ENCODE assay signal across 12 cellular contexts in the genomic region with DNA sequence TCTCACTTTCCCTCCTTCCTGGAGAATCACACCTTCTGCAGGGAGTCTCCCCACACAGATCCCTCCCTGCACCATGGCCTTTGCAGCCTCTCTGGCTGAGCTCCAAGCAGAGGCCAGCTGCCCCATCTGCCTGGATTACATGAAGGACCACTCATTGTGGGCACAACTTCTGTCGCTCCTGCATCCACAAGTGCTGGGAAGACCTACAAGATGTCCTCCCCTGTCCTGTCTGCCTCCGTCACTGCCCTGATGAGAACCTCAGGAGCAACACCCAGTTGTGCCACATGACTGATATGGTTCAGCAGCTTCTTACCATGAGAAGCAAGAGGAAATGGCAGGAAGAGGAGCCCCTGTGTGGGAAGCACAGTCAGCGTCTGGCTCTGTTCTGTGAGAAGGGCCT. TPM values are rescaled to one million over a fixed set of nuclear protein-coding genes. Genes with fewer than 3 reads are reported as not detected.
A peak's percentile ranks its signal among the peaks of the same experiment; 100 is the strongest.
DNase-seq lines count a peak whose midpoint lies in the region; ATAC-seq, FAIRE-seq and TF ChIP-seq lines count a peak whose summit lies in the region.
"Not testable (repeated sequence)": the region's sequence is repeated elsewhere in the genome, so short reads cannot be mapped to it uniquely, and the experiment has no call there.
"Had no signal": no experiment of that assay in that cellular context is flagged by ENCODE, and none has a peak within 500 bp of the region (broad histone marks: within the 10 kb centered on the region; RNA-seq: fewer than 3 reads in every experiment).

No MANE protein-coding gene starts in this region.

- not testable (repeated sequence) for H3K9me3 Mint-ChIP-seq in stimulated activated memory B cell treated with anti-CD40 and anti-IgM and Interleukin-4, amounts not matched to agents 10 μg/mL and 1 μg/mL and 100 μg/mL, for 72 hours

- not testable (repeated sequence) for H3K36me3 Mint-ChIP-seq in stimulated activated memory B cell treated with anti-CD40 and anti-IgM and Interleukin-4, amounts not matched to agents 10 μg/mL and 1 μg/mL and 100 μg/mL, for 72 hours

- ATAC-seq in stimulated activated memory B cell treated with anti-CD40 and anti-IgM and Interleukin-4, amounts not matched to agents 10 μg/mL and 1 μg/mL and 100 μg/mL, for 72 hours = peak; percentile 22

- H3K18ac ChIP-seq in H1 (ENCODE audit: extremely low read depth, low read length) (0 out of 2 replicates have a peak overlapping the region, but pooled peaks have one; percentile 5), neuronal stem cell (ENCODE audit: low read length) (peak overlapping the region; percentile 24)

- WGBS in H1 (ENCODE audit: extremely low coverage in 1 of 2, insufficient coverage in 1 of 2, insufficient read length in 1 of 2, insufficient replicate concordance in 2 of 2, low coverage in 1 of 2, low lambda C conversion rate in 2 of 2, missing lambda C conversion rate in 1 of 2), 2 experiments = 90% methylated on average over 3 of the region's 3 CpGs; no CpG with 5 or more reads in 1 of the 2 experiments
- WGBS in neuronal stem cell (ENCODE audit: extremely low coverage in 2 of 2, insufficient read length in 2 of 2, insufficient replicate concordance in 1 of 2), 2 donors = no CpG with 5 or more reads among the region's 3 CpGs

- not testable (repeated sequence) for H3K36me3 ChIP-seq in OCI-LY7 (ENCODE audit: insufficient read depth, low read length); H1 (ENCODE audit: control insufficient read depth in 2 of 4, insufficient read depth in 4 of 4, low read length in 3 of 4); neuronal stem cell (replicated peaks in 1 of 2; ENCODE audit: control insufficient read depth in 2 of 2, insufficient read depth in 2 of 2, low read length in 2 of 2)

- not testable (repeated sequence) for H3K79me1 ChIP-seq in H1 (ENCODE audit: low read depth, low read length); neuronal stem cell (ENCODE audit: low read depth, low read length)

- not testable (repeated sequence) for H2BK12ac ChIP-seq in H1 (ENCODE audit: low read depth, low read length); neuronal stem cell (ENCODE audit: low read length)

- not testable (repeated sequence) for H2BK20ac ChIP-seq in H1 (ENCODE audit: low read length)

- intact Hi-C loops in OCI-LY7 (cut with micrococcal nuclease; ENCODE audit: unreplicated experiment) = loop anchor here (2.0 to 10.0 kb wide), 2 partner anchors 29 to 377 kb away; partner anchors contain the start of genes MSMO1 and TRIM61

- H2AK5ac ChIP-seq in H1 (ENCODE audit: low read depth, low read length); neuronal stem cell (ENCODE audit: low read depth, low read length): not testable (repeated sequence)

- POLR2A ChIA-PET in OCI-LY7 (lab: Charles Lee) = interaction anchor here (1.2 to 4.6 kb wide), 5 partner anchors 9 to 29 kb away, joined by 3 to 38 read pairs (median 12); partner anchors contain the start of gene TRIM61
- POLR2A ChIA-PET in H1 (lab: Charles Lee; ENCODE audit: partially characterized antibody) = interaction anchor here (1.2 kb wide), 1 partner anchor 8 kb away, joined by 3 read pairs; no protein-coding TSS in a partner anchor

- not testable (repeated sequence) for H3K27ac Mint-ChIP-seq in stimulated activated memory B cell treated with anti-CD40 and anti-IgM and Interleukin-4, amounts not matched to agents 10 μg/mL and 1 μg/mL and 100 μg/mL, for 72 hours

- not testable (repeated sequence) for BruUV-seq in OCI-LY7 (replicated peaks; lab: Mats Ljungman, UMichigan)

- H3K9me2 ChIP-seq in OCI-LY7 (ENCODE audit: insufficient read depth, low read length) = not testable (repeated sequence)

- H3K4me3 ChIP-seq in OCI-LY7 (ENCODE audit: low read depth, low read length, poor library complexity, severe bottlenecking); H1 (ENCODE audit: extremely low read depth in 1 of 4, insufficient read depth in 2 of 4, low read depth in 3 of 4, low read length in 4 of 4); neuronal stem cell (ENCODE audit: low read length in 2 of 2): not testable (repeated sequence)

- not testable (repeated sequence) for TF ChIP-seq RAD21 in H1 (IDR thresholded peaks at IDR 0.05 in 1 of 2, conservative IDR thresholded peaks at IDR 0.05 in 1 of 2; ENCODE audit: low read depth in 2 of 2, low read length in 2 of 2)

- H4K8ac ChIP-seq in H1 (ENCODE audit: extremely low read depth, insufficient read depth, low read length) = not testable (repeated sequence)
- peak overlapping the region; percentile 7 for H4K8ac ChIP-seq in neuronal stem cell (ENCODE audit: low read depth, low read length)

- H2BK120ac ChIP-seq in H1 (replicated peaks; ENCODE audit: low read depth, low read length) = not testable (repeated sequence)
- H2BK120ac ChIP-seq in neuronal stem cell (ENCODE audit: low read depth, low read length) = peak overlapping the region; percentile 34

- H3K79me2 ChIP-seq in OCI-LY7 (ENCODE audit: insufficient read depth, low read depth, low read length); H1 (ENCODE audit: control insufficient read depth in 1 of 2, insufficient read depth in 2 of 2, low read length in 2 of 2): not testable (repeated sequence)

- peaks cover 29% of the 10 kb centered on the region for H3K4me1 ChIP-seq in OCI-LY7 (ENCODE audit: insufficient read depth, low read length, poor library complexity, severe bottlenecking)
- not testable (repeated sequence) for H3K4me1 ChIP-seq in H1 (replicated peaks in 1 of 4; ENCODE audit: control insufficient read depth in 3 of 4, insufficient read depth in 4 of 4, low read length in 3 of 4); neuronal stem cell (ENCODE audit: control insufficient read depth in 2 of 2, insufficient read depth in 1 of 2, low read depth in 1 of 2, low read length in 2 of 2)

- TF ChIP-seq EP300 in H1 (IDR thresholded peaks at IDR 0.05; ENCODE audit: borderline replicate concordance in 1 of 2, low read depth in 2 of 2, low read length in 2 of 2) = not testable (repeated sequence)

- not testable (repeated sequence) for H3K23me2 ChIP-seq in H1 (ENCODE audit: low read depth, low read length)

- H3K4me2 ChIP-seq in OCI-LY7 (ENCODE audit: low read length) = peak overlapping the region; percentile 46; the same call in 1 of the 2 replicates
- H3K4me2 ChIP-seq in H1 (ENCODE audit: insufficient read depth in 1 of 2, low read depth in 2 of 2, low read length in 2 of 2); neuronal stem cell (ENCODE audit: insufficient read depth, low read length, poor library complexity, severe bottlenecking): not testable (repeated sequence)

- not testable (repeated sequence) for TF ChIP-seq POLR2A in GM12891 (IDR thresholded peaks at IDR 0.05; ENCODE audit: low read depth, low read length); H1 (IDR thresholded peaks at IDR 0.05; ENCODE audit: control extremely low read depth in 1 of 2, low read depth in 2 of 2, low read length in 2 of 2)

- not testable (repeated sequence) for H3K9me3 ChIP-seq in OCI-LY7 (ENCODE audit: low read length); H1 (ENCODE audit: insufficient read depth in 2 of 2, low read depth in 1 of 2, low read length in 1 of 2); neuronal stem cell (replicated peaks in 1 of 2; ENCODE audit: control insufficient read depth in 2 of 2, insufficient read depth in 1 of 2, low read depth in 1 of 2, low read length in 2 of 2)

- not testable (repeated sequence) for H3K14ac ChIP-seq in H1 (ENCODE audit: insufficient read length); neuronal stem cell (ENCODE audit: low read length)

- TF ChIP-seq CTCF in OCI-LY7 (conservative IDR thresholded peaks at IDR 0.05; ENCODE audit: low read length); H1 (IDR thresholded peaks at IDR 0.05; ENCODE audit: control extremely low read depth in 1 of 3, insufficient read depth in 1 of 3, low read depth in 1 of 3, low read length in 3 of 3): not testable (repeated sequence)

- not testable (repeated sequence) for H3K4me3 Mint-ChIP-seq in stimulated activated memory B cell treated with anti-CD40 and anti-IgM and Interleukin-4, amounts not matched to agents 10 μg/mL and 1 μg/mL and 100 μg/mL, for 72 hours

- not testable (repeated sequence) for H4K5ac ChIP-seq in H1 (ENCODE audit: insufficient read length, low read depth, low read length)

- H2AFZ ChIP-seq in OCI-LY7 (ENCODE audit: low read length) (peak overlapping the region; percentile 57; the same call in 1 of the 2 replicates), H1 (ENCODE audit: low read length) (0 out of 2 replicates have a peak overlapping the region, but pooled peaks have one; percentile 4), neuronal stem cell (ENCODE audit: low read length) (peak overlapping the region; percentile 29)

- not testable (repeated sequence) for H3K27ac ChIP-seq in OCI-LY7 (ENCODE audit: low read depth, low read length, poor library complexity, severe bottlenecking); H1 (ENCODE audit: low read depth, low read length); neuronal stem cell (replicated peaks; ENCODE audit: low read length)

- H2BK5ac ChIP-seq in H1 (ENCODE audit: low read depth, low read length); neuronal stem cell (ENCODE audit: low read length): not testable (repeated sequence)

- H3K27me3 Mint-ChIP-seq in stimulated activated memory B cell treated with anti-CD40 and anti-IgM and Interleukin-4, amounts not matched to agents 10 μg/mL and 1 μg/mL and 100 μg/mL, for 72 hours = peaks cover 45% of the 10 kb centered on the region

- H3K23ac ChIP-seq in H1 (ENCODE audit: insufficient read length); neuronal stem cell (ENCODE audit: low read depth, low read length, poor library complexity): not testable (repeated sequence)

- H4K20me1 ChIP-seq in OCI-LY7 (ENCODE audit: insufficient read depth, low read length); H1 (replicated peaks in 1 of 2; ENCODE audit: control insufficient read depth in 1 of 2, insufficient read depth in 2 of 2, low read length in 2 of 2): not testable (repeated sequence)

- H2BK15ac ChIP-seq in H1 (ENCODE audit: low read length); neuronal stem cell (ENCODE audit: low read length): not testable (repeated sequence)

- not testable (repeated sequence) for H3K27me3 ChIP-seq in H1 (replicated peaks in 1 of 4; ENCODE audit: control insufficient read depth in 3 of 4, extremely low read depth in 1 of 4, insufficient read depth in 3 of 4, low read length in 3 of 4)
- H3K27me3 ChIP-seq in neuronal stem cell (ENCODE audit: control insufficient read depth in 3 of 3, insufficient read depth in 3 of 3, low read depth in 1 of 3, low read length in 3 of 3) = peaks cover 0 to 19% (median 0%) of the 10 kb centered on the region in 3 experiments

- not testable (repeated sequence) for H3K4ac ChIP-seq in H1 (replicated peaks; ENCODE audit: insufficient read length, low read depth, low read length); neuronal stem cell (ENCODE audit: low read length)

- not testable (repeated sequence) for H3K4me1 Mint-ChIP-seq in stimulated activated memory B cell treated with anti-CD40 and anti-IgM and Interleukin-4, amounts not matched to agents 10 μg/mL and 1 μg/mL and 100 μg/mL, for 72 hours

- CTCF ChIA-PET in OCI-LY7 (lab: Charles Lee; ENCODE audit: unreplicated experiment) = interaction anchor here (0.8 to 1.3 kb wide), 3 partner anchors 8 to 12 kb away, joined by 3 read pairs; no protein-coding TSS in a partner anchor
- CTCF ChIA-PET in H1 (lab: Charles Lee; ENCODE audit: partially characterized antibody) = interaction anchor here (0.6 to 13.0 kb wide), 17 partner anchors 13 to 1393 kb away, joined by 3 to 279 read pairs (median 4); partner anchors contain the start of gene TRIM75

- DNase-seq in GM12891 (ENCODE audit: insufficient read length, low spot score); HTR-8/SVneo (ENCODE audit: insufficient read length, low spot score); OCI-LY7 (ENCODE audit: low spot score); H1 (ENCODE audit: low read depth in 1 of 2, low spot score in 2 of 2); neuronal stem cell (ENCODE audit: low spot score): not testable (repeated sequence)
- peak; percentile 46 for DNase-seq in NCI-H69 (lab: John Stamatoyannopoulos, UW)

- FAIRE-seq in GM12891 (lab: Jason Lieb, UNC) = peak; percentile 80
- peak; percentile 33 for FAIRE-seq in HTR-8/SVneo (lab: Jason Lieb, UNC)
- FAIRE-seq in H1 (lab: Jason Lieb, UNC) = not testable (repeated sequence)

- H4K91ac ChIP-seq in H1 (replicated peaks; ENCODE audit: insufficient read length, low read length); neuronal stem cell (ENCODE audit: low read depth, low read length, poor library complexity): not testable (repeated sequence)

- H3K9ac ChIP-seq in H1 (replicated peaks in 1 of 4; ENCODE audit: extremely low read depth in 1 of 4, low read depth in 3 of 4, low read length in 3 of 4) = peak overlapping the region in 1 of 4 experiments; percentile 4; a peak in 1 of 7 replicates
- not testable (repeated sequence) for H3K9ac ChIP-seq in neuronal stem cell (ENCODE audit: low read depth, low read length, poor library complexity)

- H3K56ac ChIP-seq in H1 (replicated peaks; ENCODE audit: insufficient read length, low read depth, low read length) = not testable (repeated sequence)

RNA-seq across cellular contexts. Expression of gene TRIM61, which starts 29.5 kb away (rescaled TPM):
- 0.05 TPM for polyA plus RNA-seq in GM12891 (2012; ENCODE audit: low read depth, missing spikeins)
- 2.8 and 3.1 TPM in 2 replicates for total RNA-seq in OCI-LY7 (2014; rRNA removed; shearing (Covaris generic))
- 5.2 and 6.1 TPM in 2 replicates for total RNA-seq in OCI-LY7 (2022)
- total RNA-seq in H1 (2021; fragmentation: NEBNext Ultra II Directional; extraction: Animal tissue kit (Norgen Biotek cat#: 25700)) = 4.1 and 5.0 TPM in 2 replicates
- 0.05 and 0.18 TPM in 2 replicates for polyA plus RNA-seq in H1 (2011; rRNA removed)
- polyA plus RNA-seq in H1 (2011; cell fraction: cytosol; rRNA removed) = 0.18 TPM
- 0.07 TPM for polyA plus RNA-seq in H1 (2011; cell fraction: nucleus; rRNA removed)
- polyA plus RNA-seq in H1 (2012, experiment 1 of 2) = 0.23 to 0.46 TPM (median 0.41 TPM) in 4 replicates
- not detected for polyA plus RNA-seq in H1 (2012, experiment 2 of 2)
- 3.1 TPM for polyA plus RNA-seq in H1 (2013, experiment 1 of 2)
- polyA plus RNA-seq in H1 (2013, experiment 2 of 2) = 3.6 TPM
- 0.93 and 1.2 TPM in 2 replicates for polyA minus RNA-seq in H1 (2011; rRNA and poly(A)+ RNA removed)
- not detected for polyA minus RNA-seq in H1 (2011; cell fraction: cytosol; rRNA and poly(A)+ RNA removed)
- polyA minus RNA-seq in H1 (2011; cell fraction: nucleus; rRNA and poly(A)+ RNA removed) = 0.70 TPM
- polyA plus RNA-seq in neuronal stem cell (2013, experiment 1 of 2) = 3.2 TPM
- polyA plus RNA-seq in neuronal stem cell (2013, experiment 2 of 2) = 3.0 TPM
- total RNA-seq: Daoy, G401, GM23248 had no signal
- polyA plus RNA-seq: A549, CD14-positive monocyte had no signal

Comparison
In these comparisons a context has a peak if more than half of its experiments do, and no peak if none do; other contexts are left out.
1. H2AFZ ChIP-seq: peak in every context shown above with its lines; median percentile 57 in OCI-LY7; 29 in neuronal stem cell; 4 in H1.